In genomic region chr10:88565072-88565471, GRCh38 we compare ENCODE assay signal across 9 cellular contexts. TPM values are rescaled to one million over a fixed set of nuclear protein-coding genes. Genes with fewer than 3 reads are reported as not detected.
DNase-seq lines count a peak whose midpoint lies in the region; ATAC-seq, FAIRE-seq and TF ChIP-seq lines count a peak whose summit lies in the region.
"Had no signal": no experiment of that assay in that cellular context is flagged by ENCODE, and none has a peak within 500 bp of the region (broad histone marks: within the 10 kb centered on the region; RNA-seq: fewer than 3 reads in every experiment).

No MANE protein-coding gene starts in this region.

- no peaks in the 10 kb centered on the region for H3K4me1 ChIP-seq in lung (ENCODE audit: control insufficient read depth in 2 of 2, insufficient read depth in 2 of 2, low read length in 2 of 2)
- H3K4me1 ChIP-seq: SJSA1 had no signal

- H3K27me3 ChIP-seq in GM06990 (replicated peaks; ENCODE audit: control insufficient read depth, insufficient read depth, low read length) (no peaks in the 10 kb centered on the region; the same call in 1 of the 2 replicates), lung (ENCODE audit: control insufficient read depth, insufficient read depth) (no peaks in the 10 kb centered on the region)

- H3K9me3 ChIP-seq in lung (ENCODE audit: control insufficient read depth in 2 of 2, insufficient read depth in 1 of 2, low read length in 1 of 2): no peaks in the 10 kb centered on the region
- H3K9me3 ChIP-seq: SJSA1 had no signal

- FAIRE-seq in frontal cortex (lab: Jason Lieb, UNC): no peak

- H3K4me3 ChIP-seq in GM06990 (replicated peaks; ENCODE audit: low read depth, low read length) (no peak overlapping the region), lung (no peak overlapping the region)
- H3K4me3 ChIP-seq: SJSA1 had no signal

- H3K36me3 ChIP-seq in GM06990 (ENCODE audit: control insufficient read depth, insufficient read depth, low read length): no peaks in the 10 kb centered on the region
- H3K36me3 ChIP-seq in lung (ENCODE audit: control insufficient read depth in 2 of 2, insufficient read depth in 2 of 2, low read length in 2 of 2): no peaks in the 10 kb centered on the region
- H3K36me3 ChIP-seq: SJSA1 had no signal

- no peak overlapping the region for H3K27ac ChIP-seq in lung (ENCODE audit: low read depth in 1 of 2, low read length in 1 of 2)
- H3K27ac ChIP-seq: SJSA1 had no signal

- 0 to 3% methylated on average over 1 of the region's 1 CpG for WGBS in lung, 2 donors

- peak; percentile 27 for TF ChIP-seq CTCF in GM06990 (IDR thresholded peaks at IDR 0.05; ENCODE audit: insufficient read depth, low read length, poor library complexity, severe bottlenecking)
- TF ChIP-seq CTCF in LNCAP (IDR thresholded peaks at IDR 0.05): peak; percentile 36; the same call in 1 of the 2 replicates
- no peak for TF ChIP-seq CTCF in lung (IDR thresholded peaks at IDR 0.05; ENCODE audit: control extremely low read depth, extremely low read depth)

- DNase-seq in GM06990 (ENCODE audit: extremely low read depth, insufficient read length) (peak; percentile 11), amniotic stem cell (lab: John Stamatoyannopoulos, UW) (peak; percentile 45), lung (ENCODE audit: low spot score) (no peak), frontal cortex (ENCODE audit: low spot score in 2 of 2) (no peak)

- ATAC-seq in lung (ENCODE audit: insufficient read depth, low FRiP score): peak; percentile 58
- no peak for ATAC-seq in HG02763 (IDR thresholded peaks at IDR 0.05; ENCODE audit: unreplicated experiment)
- no peak for ATAC-seq in GM21360 (IDR thresholded peaks at IDR 0.05; ENCODE audit: unreplicated experiment)
- ATAC-seq in GM18502 (IDR thresholded peaks at IDR 0.05; ENCODE audit: poor library complexity, unreplicated experiment): no peak

RNA-seq across cellular contexts. Expression of gene RNLS, which starts 18.0 kb away (rescaled TPM):
- total RNA-seq in lung: 10 to 100 TPM in 1 of 2 donors, 1 to 10 TPM in 1; 8.9 to 11.6 TPM
- 1 to 10 TPM; 5.8 to 7.0 TPM for polyA plus RNA-seq in lung
- 1.2 TPM for total RNA-seq in frontal cortex
- total RNA-seq: SJSA1 had no signal

RNA-seq across cellular contexts. Expression of gene LIPJ, which starts 21.5 kb away (rescaled TPM):
- under 1 TPM in 1 of 2 donors, not detected in 1; 0.14 TPM for total RNA-seq in lung
- polyA plus RNA-seq in lung: under 1 TPM; 0.02 to 0.12 TPM
- 3.7 TPM for total RNA-seq in frontal cortex
- total RNA-seq: SJSA1 had no signal

Comparison
In these comparisons a context has a peak if more than half of its experiments do, and no peak if none do; other contexts are left out.
1. DNase-seq: peak in GM06990 (single experiment) and amniotic stem cell (single experiment); none in lung (single experiment) and frontal cortex (0 of 2).